Comparison of ENCODE assay signal across 36 cellular contexts in genomic region chr9:109043578-109043977, GRCh38.
"Had no signal": no experiment of that assay in that cellular context is flagged by ENCODE, and none has a peak within 500 bp of the region (broad histone marks: within the 10 kb centered on the region; RNA-seq: fewer than 3 reads in every experiment).

No MANE protein-coding gene starts in this region.

- DNase-seq: activated B cell treated with CpG ODN at 0.5 μM for 24 hours; activated CD4-positive, alpha-beta memory T cell treated with anti-CD3 and anti-CD28 coated beads, Interleukin-2, amount 10 ng/mL, durations not matched to agents 7 days and 5 days; activated CD4-positive, alpha-beta T cell treated with anti-CD3 and anti-CD28 coated beads for 4 hours; activated CD4-positive, alpha-beta T cell treated with anti-CD3 and anti-CD28 coated beads, Interleukin-2, amount 10 ng/mL, durations not matched to agents 24 days and 14 days; activated CD4-positive, alpha-beta T cell treated with anti-CD3 and anti-CD28 coated beads, Interleukin-2, amount 50 U/mL, for 48 hours; activated CD4-positive, CD25-positive, alpha-beta regulatory T cell treated with anti-CD3 and anti-CD28 coated beads, Interleukin-2, amount 50 U/mL, for 72 hours; activated CD8-positive, alpha-beta memory T cell treated with anti-CD3 and anti-CD28 coated beads for 24 hours; activated CD8-positive, alpha-beta memory T cell treated with anti-CD3 and anti-CD28 coated beads, Interleukin-2, amount 10 ng/mL, durations not matched to agents 7 days and 5 days; activated CD8-positive, alpha-beta memory T cell treated with anti-CD3 and anti-CD28 coated beads, Interleukin-2, amount 50 U/mL, for 48 hours; activated CD8-positive, alpha-beta T cell treated with anti-CD3 and anti-CD28 coated beads, Interleukin-2, amount 10 ng/mL, durations not matched to agents 7 days and 5 days; activated effector memory CD4-positive, alpha-beta T cell treated with anti-CD3 and anti-CD28 coated beads, Interleukin-2, amount 50 U/mL, for 16 hours; activated gamma-delta T cell treated with Interleukin-2 at 50 U/mL for 16 hours; activated naive CD4-positive, alpha-beta T cell; activated naive CD4-positive, alpha-beta T cell treated with anti-CD3 and anti-CD28 coated beads for 36 hours; activated naive CD4-positive, alpha-beta T cell treated with anti-CD3 and anti-CD28 coated beads, Interleukin-2, amount 50 U/mL, for 16 hours; activated naive CD8-positive, alpha-beta T cell treated with anti-CD3 and anti-CD28 coated beads for 36 hours; activated T-cell treated with anti-CD3 and anti-CD28 coated beads, Interleukin-2, amount 50 U/mL, for 4 hours; activated T-cell treated with anti-CD3 and anti-CD28 coated beads, Interleukin-2, amount 50 U/mL, for 72 hours; adrenal gland; amygdala; anterior cingulate cortex; caudate nucleus; SW 1271; T-helper 1 cell; T-helper 2 cell; T-helper 9 cell had no signal

- H3K4me1 Mint-ChIP-seq: activated B cell treated with CpG ODN at 0.5 μM for 24 hours; activated CD4-positive, alpha-beta T cell treated with anti-CD3 and anti-CD28 coated beads, Interleukin-2, amount 10 ng/mL, durations not matched to agents 24 days and 14 days; brain had no signal

- H3K9me3 Mint-ChIP-seq: activated CD4-positive, alpha-beta memory T cell treated with anti-CD3 and anti-CD28 coated beads, Interleukin-2, amount 10 ng/mL, durations not matched to agents 7 days and 5 days; activated CD4-positive, alpha-beta T cell treated with anti-CD3 and anti-CD28 coated beads, Interleukin-2, amount 10 ng/mL, durations not matched to agents 24 days and 14 days; activated naive CD4-positive, alpha-beta T cell treated with anti-CD3 and anti-CD28 coated beads, Interleukin-2, amount 50 U/mL, for 72 hours; activated T-helper 1 cell treated with anti-CD3 and anti-CD28 coated beads, Interleukin-12 subunit alpha, Interleukin-12 subunit beta, Interleukin-2, Interleukin-4 antibody, amounts not matched to agents 30 ng/mL and 10 ng/mL and 1 ng/mL, durations not matched to agents 14 hours and 24 hours and 36 hours; central memory CD8-positive, alpha-beta T cell; T-helper 1 cell treated with Interleukin-12 subunit alpha and Interleukin-12 subunit beta and Interleukin-4 antibody, amounts not matched to agents 30 μg/mL and 1 μg/mL, for 36 hours had no signal

- H3K27me3 ChIP-seq: adrenal gland, ascending aorta, cardiac muscle cell had no signal

- ATAC-seq: activated CD8-positive, alpha-beta memory T cell treated with anti-CD3 and anti-CD28 coated beads, Interleukin-2, amount 10 ng/mL, durations not matched to agents 7 days and 5 days; activated CD8-positive, alpha-beta T cell treated with anti-CD3 and anti-CD28 coated beads, Interleukin-2, amount 10 ng/mL, durations not matched to agents 7 days and 5 days; activated naive CD4-positive, alpha-beta T cell treated with anti-CD3 and anti-CD28 coated beads, Interleukin-2, amount 50 U/mL, for 72 hours; activated T-cell treated with anti-CD3 and anti-CD28 coated beads, Interleukin-2, amount 50 U/mL, for 4 hours; activated T-cell treated with anti-CD3 and anti-CD28 coated beads, Interleukin-2, amount 50 U/mL, for 72 hours; activated T-helper 17 cell treated with anti-CD3 and anti-CD28 coated beads, Interleukin-2, amount 50 U/mL, for 72 hours had no signal

- H3K9me3 ChIP-seq: adrenal gland, ascending aorta had no signal

- H3K27me3 Mint-ChIP-seq: activated B cell treated with CpG ODN at 0.5 μM for 24 hours; activated CD4-positive, alpha-beta memory T cell treated with anti-CD3 and anti-CD28 coated beads, Interleukin-2, amount 10 ng/mL, durations not matched to agents 7 days and 5 days; activated CD4-positive, alpha-beta T cell treated with anti-CD3 and anti-CD28 coated beads, Interleukin-2, amount 10 ng/mL, durations not matched to agents 24 days and 14 days; activated CD8-positive, alpha-beta memory T cell treated with anti-CD3 and anti-CD28 coated beads, Interleukin-2, amount 10 ng/mL, durations not matched to agents 7 days and 5 days; activated naive CD8-positive, alpha-beta T cell treated with anti-CD3 and anti-CD28 coated beads for 36 hours; activated T-helper 17 cell treated with anti-CD3 and anti-CD28 coated beads, Interleukin-2, amount 50 U/mL, for 72 hours; brain; central memory CD8-positive, alpha-beta T cell had no signal

- H3K27ac Mint-ChIP-seq: activated B cell treated with CpG ODN at 0.5 μM for 24 hours; activated CD4-positive, alpha-beta memory T cell treated with anti-CD3 and anti-CD28 coated beads, Interleukin-2, amount 10 ng/mL, durations not matched to agents 7 days and 5 days; activated CD4-positive, alpha-beta T cell treated with anti-CD3 and anti-CD28 coated beads, Interleukin-2, amount 10 ng/mL, durations not matched to agents 24 days and 14 days; activated CD8-positive, alpha-beta memory T cell treated with anti-CD3 and anti-CD28 coated beads, Interleukin-2, amount 10 ng/mL, durations not matched to agents 7 days and 5 days; activated CD8-positive, alpha-beta T cell treated with anti-CD3 and anti-CD28 coated beads, Interleukin-2, amount 10 ng/mL, durations not matched to agents 7 days and 5 days; activated naive CD4-positive, alpha-beta T cell treated with anti-CD3 and anti-CD28 coated beads for 36 hours; activated naive CD4-positive, alpha-beta T cell treated with anti-CD3 and anti-CD28 coated beads, Interleukin-2, amount 50 U/mL, for 72 hours; activated naive CD8-positive, alpha-beta T cell treated with anti-CD3 and anti-CD28 coated beads for 36 hours; activated T-cell treated with anti-CD3 and anti-CD28 coated beads, Interleukin-2, amount 50 U/mL, for 72 hours; activated T-helper 1 cell treated with anti-CD3 and anti-CD28 coated beads, Interleukin-12 subunit alpha, Interleukin-12 subunit beta, Interleukin-2, Interleukin-4 antibody, amounts not matched to agents 30 ng/mL and 10 ng/mL and 1 ng/mL, durations not matched to agents 14 hours and 24 hours and 36 hours; brain; T-helper 1 cell treated with Interleukin-12 subunit alpha and Interleukin-12 subunit beta and Interleukin-4 antibody, amounts not matched to agents 30 μg/mL and 1 μg/mL, for 36 hours; T-helper 2 cell treated with Interferon-gamma antibody and Interleukin-4, amounts not matched to agents 5 μg/mL and 100 μg/mL, for 36 hours had no signal

- H3K27ac ChIP-seq: adrenal gland, ascending aorta, cardiac muscle cell, VCaP had no signal

- H3K4me3 Mint-ChIP-seq: activated B cell treated with CpG ODN at 0.5 μM for 24 hours; activated CD4-positive, alpha-beta memory T cell treated with anti-CD3 and anti-CD28 coated beads, Interleukin-2, amount 10 ng/mL, durations not matched to agents 7 days and 5 days; activated CD4-positive, alpha-beta T cell treated with anti-CD3 and anti-CD28 coated beads, Interleukin-2, amount 10 ng/mL, durations not matched to agents 24 days and 14 days; activated CD8-positive, alpha-beta memory T cell treated with anti-CD3 and anti-CD28 coated beads, Interleukin-2, amount 10 ng/mL, durations not matched to agents 7 days and 5 days; activated CD8-positive, alpha-beta T cell treated with anti-CD3 and anti-CD28 coated beads, Interleukin-2, amount 10 ng/mL, durations not matched to agents 7 days and 5 days; activated naive CD4-positive, alpha-beta T cell treated with anti-CD3 and anti-CD28 coated beads for 36 hours; activated naive CD8-positive, alpha-beta T cell treated with anti-CD3 and anti-CD28 coated beads for 36 hours; activated T-cell treated with anti-CD3 and anti-CD28 coated beads, Interleukin-2, amount 50 U/mL, for 4 hours; activated T-cell treated with anti-CD3 and anti-CD28 coated beads, Interleukin-2, amount 50 U/mL, for 72 hours; activated T-helper 1 cell treated with anti-CD3 and anti-CD28 coated beads, Interleukin-12 subunit alpha, Interleukin-12 subunit beta, Interleukin-2, Interleukin-4 antibody, amounts not matched to agents 30 ng/mL and 10 ng/mL and 1 ng/mL, durations not matched to agents 14 hours and 24 hours and 36 hours; activated T-helper 17 cell treated with anti-CD3 and anti-CD28 coated beads, Interleukin-2, amount 50 U/mL, for 72 hours; brain; central memory CD8-positive, alpha-beta T cell; T-helper 1 cell treated with Interleukin-12 subunit alpha and Interleukin-12 subunit beta and Interleukin-4 antibody, amounts not matched to agents 30 μg/mL and 1 μg/mL, for 36 hours; T-helper 2 cell treated with Interferon-gamma antibody and Interleukin-4, amounts not matched to agents 5 μg/mL and 100 μg/mL, for 36 hours had no signal

- H3K4me1 ChIP-seq: ascending aorta had no signal

- H3K4me3 ChIP-seq: adrenal gland, ascending aorta, cardiac muscle cell had no signal
